Comparison of ENCODE assay signal across 14 cellular contexts in the genomic region with DNA sequence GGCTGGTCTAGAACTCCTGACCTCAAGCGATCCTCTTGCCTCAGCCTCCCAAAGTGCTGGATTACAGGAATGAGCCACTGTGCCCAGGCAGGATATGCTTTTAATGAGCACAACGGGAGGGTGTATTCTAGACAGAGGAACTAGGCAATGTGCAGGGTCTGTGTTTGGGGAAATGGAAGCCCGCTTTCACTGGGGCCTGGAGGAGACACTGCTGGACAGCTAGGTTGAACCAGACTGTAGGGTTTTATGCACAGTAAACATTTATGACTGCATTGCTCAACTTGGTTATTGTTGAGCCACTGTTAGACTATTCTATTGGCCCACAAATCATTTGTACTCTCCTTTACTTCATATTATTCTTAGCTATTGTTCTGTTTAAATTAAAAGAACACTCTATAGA.
"Had no signal": no experiment of that assay in that cellular context is flagged by ENCODE, and none has a peak within 500 bp of the region (broad histone marks: within the 10 kb centered on the region; RNA-seq: fewer than 3 reads in every experiment).

No MANE protein-coding gene starts in this region.

- H3K27me3 Mint-ChIP-seq: activated naive CD8-positive, alpha-beta T cell treated with anti-CD3 and anti-CD28 coated beads, Interleukin-2, amount 10 ng/mL, durations not matched to agents 7 days and 5 days; naive thymus-derived CD8-positive, alpha-beta T cell had no signal

- H3K36me3 Mint-ChIP-seq: activated naive CD8-positive, alpha-beta T cell treated with anti-CD3 and anti-CD28 coated beads, Interleukin-2, amount 10 ng/mL, durations not matched to agents 7 days and 5 days; naive thymus-derived CD8-positive, alpha-beta T cell had no signal

- H3K9me3 ChIP-seq: tibial artery had no signal

- H3K36me3 ChIP-seq: cardiac muscle cell, tibial artery, WERI-Rb-1 had no signal

- H3K27me3 ChIP-seq: cardiac muscle cell, tibial artery had no signal

- ATAC-seq: naive thymus-derived CD8-positive, alpha-beta T cell had no signal

- DNase-seq: activated CD4-positive, alpha-beta T cell treated with anti-CD3 and anti-CD28 coated beads, Interleukin-2, amount 50 U/mL, for 4 hours; activated naive CD4-positive, alpha-beta T cell treated with Interleukin-2 at 50 U/mL for 16 hours; activated naive CD8-positive, alpha-beta T cell treated with anti-CD3 and anti-CD28 coated beads, Interleukin-2, amount 10 ng/mL, durations not matched to agents 7 days and 5 days; amygdala; mesendoderm; naive thymus-derived CD8-positive, alpha-beta T cell; stimulated activated CD4-positive, alpha-beta T cell treated with anti-CD3 and anti-CD28 coated beads, Interleukin-12 subunit alpha, Interleukin-12 subunit beta, amount 100 ng/mL, for 4 hours; stimulated activated CD4-positive, alpha-beta T cell treated with anti-CD3 and anti-CD28 coated beads, Interleukin-1b, Interleukin-23, amount 100 ng/mL, for 48 hours; stimulated activated CD8-positive, alpha-beta memory T cell treated with anti-CD3 and anti-CD28 coated beads, Interleukin-4, amount 100 ng/mL, for 48 hours; stimulated activated naive CD4-positive, alpha-beta T cell; T-helper 2 cell; WERI-Rb-1 had no signal

- H3K27ac Mint-ChIP-seq: activated naive CD8-positive, alpha-beta T cell treated with anti-CD3 and anti-CD28 coated beads, Interleukin-2, amount 10 ng/mL, durations not matched to agents 7 days and 5 days had no signal

- H3K4me3 Mint-ChIP-seq: activated naive CD8-positive, alpha-beta T cell treated with anti-CD3 and anti-CD28 coated beads, Interleukin-2, amount 10 ng/mL, durations not matched to agents 7 days and 5 days; naive thymus-derived CD8-positive, alpha-beta T cell had no signal

- H3K4me1 Mint-ChIP-seq: naive thymus-derived CD8-positive, alpha-beta T cell had no signal

- H3K4me3 ChIP-seq: cardiac muscle cell, tibial artery had no signal

- H3K27ac ChIP-seq: cardiac muscle cell, tibial artery, WERI-Rb-1 had no signal

- H3K4me1 ChIP-seq: tibial artery had no signal

- H3K9me3 Mint-ChIP-seq: activated naive CD8-positive, alpha-beta T cell treated with anti-CD3 and anti-CD28 coated beads, Interleukin-2, amount 10 ng/mL, durations not matched to agents 7 days and 5 days; naive thymus-derived CD8-positive, alpha-beta T cell had no signal
